ENCODE assay signal across 8 cellular contexts in genomic region chr3:12841085-12841969, GRCh38. TPM values are rescaled to one million over a fixed set of nuclear protein-coding genes. Genes with fewer than 3 reads are reported as not detected.
DNase-seq lines count a peak whose midpoint lies in the region; TF ChIP-seq lines count a peak whose summit lies in the region.

RPL32 (minus strand) TSS chr3:12841565; CDS start chr3:12840237, 1,328 bp downstream.

- H3K27ac ChIP-seq in MM.1S (ENCODE audit: low read length) (peak within 1 kb of the TSS; percentile 72; the same call in 1 of the 2 replicates), stomach smooth muscle (ENCODE audit: low read length) (peak within 1 kb of the TSS; percentile 92)

- peak; percentile 81 for DNase-seq in GDM1 (lab: John Stamatoyannopoulos, UW)
- peak; percentile 95 for DNase-seq in HCEC 1CT
- DNase-seq in MM.1S = peak; percentile 97
- DNase-seq in SIG-M5 (lab: John Stamatoyannopoulos, UW) = peak; percentile 84
- peak; percentile 48 for DNase-seq in activated gamma-delta T cell (lab: John Stamatoyannopoulos, UW)
- peak; percentile 89 to 96 for DNase-seq in foreskin fibroblast
- DNase-seq in neural crest cell (ENCODE audit: low read depth, low spot score) = peak; percentile 78

- peak within 1 kb of the TSS; percentile 58 for H3K4me2 ChIP-seq in MM.1S (ENCODE audit: low read depth, low read length)

- peaks cover 32% of the 10 kb centered on the region for H3K36me3 Mint-ChIP-seq in neural crest cell (ENCODE audit: low read depth)

- H3K4me3 ChIP-seq in MM.1S (ENCODE audit: low read length) (peak within 1 kb of the TSS; percentile 93), foreskin fibroblast (ENCODE audit: low read depth in 1 of 2, low read length in 2 of 2) (peak within 1 kb of the TSS; percentile 66 to 98), stomach smooth muscle (ENCODE audit: low read length in 2 of 2) (peak within 1 kb of the TSS; percentile 85 to 96)

- no peaks in the 10 kb centered on the region for H3K9me2 ChIP-seq in MM.1S (replicated peaks; ENCODE audit: insufficient read depth, low read length)

- peaks cover 49% of the 10 kb centered on the region for H3K4me1 Mint-ChIP-seq in neural crest cell

- peak within 1 kb of the TSS; percentile 100 for H3K4me3 Mint-ChIP-seq in neural crest cell

- H3K9ac ChIP-seq in MM.1S (ENCODE audit: low read length) = peak within 1 kb of the TSS; percentile 95
- peak within 1 kb of the TSS; percentile 94 to 95 for H3K9ac ChIP-seq in stomach smooth muscle (ENCODE audit: low read length in 2 of 2)

- peaks cover 17% of the 10 kb centered on the region; the same call in 1 of the 2 replicates for H3K36me3 ChIP-seq in MM.1S (replicated peaks; ENCODE audit: insufficient read depth, low read length)
- peaks cover 28 to 30% of the 10 kb centered on the region in 2 donors for H3K36me3 ChIP-seq in stomach smooth muscle (ENCODE audit: control insufficient read depth in 2 of 2, insufficient read depth in 2 of 2, low read length in 2 of 2)

- no peaks in the 10 kb centered on the region for H3K9me3 Mint-ChIP-seq in neural crest cell

- H3K79me2 ChIP-seq in MM.1S (ENCODE audit: low read length) = peaks cover 51% of the 10 kb centered on the region

- peaks cover 5% of the 10 kb centered on the region; the same call in 1 of the 2 replicates for H3F3A ChIP-seq in MM.1S (ENCODE audit: insufficient read depth, low read length)

- no peaks in the 10 kb centered on the region for H3K27me3 Mint-ChIP-seq in neural crest cell (ENCODE audit: low read depth)

- H3K9me3 ChIP-seq in MM.1S (replicated peaks; ENCODE audit: insufficient read depth, low read length) (no peaks in the 10 kb centered on the region), stomach smooth muscle (ENCODE audit: control insufficient read depth in 2 of 2, low read length in 2 of 2) (no peaks in the 10 kb centered on the region)

- H4K20me1 ChIP-seq in MM.1S (ENCODE audit: insufficient read depth, low read length) = peaks cover 34% of the 10 kb centered on the region

- H3K4me1 ChIP-seq in MM.1S (ENCODE audit: low read length) = peaks cover 19% of the 10 kb centered on the region; the same call in 1 of the 2 replicates
- H3K4me1 ChIP-seq in stomach smooth muscle (ENCODE audit: control insufficient read depth, insufficient read depth, low read length) = peaks cover 27% of the 10 kb centered on the region

- peak within 1 kb of the TSS; percentile 100 for H3K27ac Mint-ChIP-seq in neural crest cell (ENCODE audit: unreplicated experiment)

- peak; percentile 75 for TF ChIP-seq CTCF in MM.1S (IDR thresholded peaks at IDR 0.05; ENCODE audit: low read length)
- peak; percentile 84 for TF ChIP-seq CTCF in foreskin fibroblast (IDR thresholded peaks at IDR 0.05; ENCODE audit: low read depth, low read length)
- peak; percentile 81 for TF ChIP-seq CTCF in neural crest cell (conservative IDR thresholded peaks at IDR 0.05)

- H2AFZ ChIP-seq in MM.1S (ENCODE audit: low read length) = peak within 1 kb of the TSS; percentile 90

- no peaks in the 10 kb centered on the region for H3K27me3 ChIP-seq in MM.1S (replicated peaks; ENCODE audit: insufficient read depth, low read length)
- no peaks in the 10 kb centered on the region for H3K27me3 ChIP-seq in stomach smooth muscle (ENCODE audit: control insufficient read depth in 1 of 2, insufficient read depth in 2 of 2, low read length in 2 of 2)

RNA-seq across cellular contexts. Expression of gene RPL32, which starts in this region (rescaled TPM):
- 1,918 and 2,125 TPM in 2 replicates for total RNA-seq in neural crest cell

Comparison
In these comparisons a context has a peak if more than half of its experiments do, and no peak if none do; other contexts are left out.
1. Peak in every context shown above with its lines: DNase-seq, H3K4me3 ChIP-seq and H3K27ac ChIP-seq.